ENCODE assay signal across 11 cellular contexts in the genomic region with DNA sequence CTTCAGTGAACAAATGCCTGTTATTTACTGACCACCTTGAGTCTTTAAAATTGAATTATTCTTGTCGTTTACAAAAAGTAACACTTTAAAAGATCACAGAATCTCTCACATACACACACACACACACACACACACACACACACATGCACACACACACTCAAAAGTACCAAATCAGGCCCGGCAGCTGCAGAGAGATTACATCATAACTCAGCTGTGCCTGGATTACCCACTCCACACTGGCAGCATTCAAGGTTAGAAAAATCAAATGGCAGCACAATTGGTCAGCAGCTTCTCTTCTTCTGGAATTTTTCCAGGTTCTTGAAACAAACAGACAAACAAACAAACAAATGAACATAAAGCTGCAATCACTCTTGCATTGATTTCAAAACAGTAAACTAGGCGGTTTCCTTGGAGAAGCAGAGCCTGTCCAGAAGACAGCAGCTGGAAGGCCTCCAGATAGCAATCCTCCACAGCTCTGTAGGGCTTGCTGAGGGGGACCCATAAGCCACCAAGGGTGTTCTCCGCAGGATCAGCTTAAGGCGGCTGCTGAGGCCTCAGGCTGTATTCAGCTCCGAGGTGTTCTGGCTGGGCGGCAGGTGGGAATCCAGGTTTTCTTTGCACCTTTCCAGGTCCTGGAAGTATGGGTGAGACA. TPM values are rescaled to one million over a fixed set of nuclear protein-coding genes. Genes with fewer than 3 reads are reported as not detected.
DNase-seq lines count a peak whose midpoint lies in the region; ATAC-seq and TF ChIP-seq lines count a peak whose summit lies in the region.
"Had no signal": no experiment of that assay in that cellular context is flagged by ENCODE, and none has a peak within 500 bp of the region (broad histone marks: within the 10 kb centered on the region; RNA-seq: fewer than 3 reads in every experiment).

No MANE protein-coding gene starts in this region.

- intact Hi-C loops in activated CD4-positive, alpha-beta memory T cell treated with anti-CD3 and anti-CD28 coated beads for 36 hours (cut with micrococcal nuclease): no loop called here
- intact Hi-C loops in head of caudate nucleus (cut with DNase I): no loop called here

- no peak for TF ChIP-seq CTCF in osteocyte (IDR thresholded peaks at IDR 0.05)

- CTCF ChIA-PET in activated CD8-positive, alpha-beta memory T cell treated with anti-CD3 and anti-CD28 coated beads, Interleukin-2, amount 10 ng/mL, durations not matched to agents 7 days and 5 days (lab: Charles Lee): interaction anchor here (0.8 to 1.8 kb wide), 5 partner anchors 12 to 217 kb away, joined by 3 to 5 read pairs (median 3); no protein-coding TSS in a partner anchor
- CTCF ChIA-PET in activated CD4-positive, alpha-beta memory T cell treated with anti-CD3 and anti-CD28 coated beads for 36 hours (lab: Charles Lee): no interaction called here

- POLR2A ChIA-PET in activated CD4-positive, alpha-beta memory T cell treated with anti-CD3 and anti-CD28 coated beads for 36 hours (lab: Charles Lee): no interaction called here

- H3K27ac Mint-ChIP-seq in activated CD8-positive, alpha-beta memory T cell treated with anti-CD3 and anti-CD28 coated beads, Interleukin-2, amount 10 ng/mL, durations not matched to agents 7 days and 5 days: peak overlapping the region; percentile 59
- peak overlapping the region; percentile 39 for H3K27ac Mint-ChIP-seq in activated CD4-positive, alpha-beta memory T cell treated with anti-CD3 and anti-CD28 coated beads for 36 hours
- no peak overlapping the region for H3K27ac Mint-ChIP-seq in osteocyte (ENCODE audit: unreplicated experiment)

- DNase-seq in activated CD8-positive, alpha-beta memory T cell treated with anti-CD3 and anti-CD28 coated beads, Interleukin-2, amount 10 ng/mL, durations not matched to agents 7 days and 5 days: no peak
- DNase-seq in activated CD8-positive, alpha-beta memory T cell treated with anti-CD3 and anti-CD28 coated beads, Interleukin-2, amount 50 U/mL, for 48 hours: no peak
- DNase-seq in activated CD4-positive, alpha-beta memory T cell treated with anti-CD3 and anti-CD28 coated beads for 36 hours: no peak
- peak; percentile 21 to 90 (median 74) for DNase-seq in head of caudate nucleus
- peak; percentile 58 for DNase-seq in skeletal muscle cell (ENCODE audit: low read depth)
- no peak for DNase-seq in NOMO-1 (lab: John Stamatoyannopoulos, UW; ENCODE audit: unreplicated experiment in 2 of 2)
- no peak for DNase-seq in osteocyte (ENCODE audit: extremely low spot score, unreplicated experiment)
- DNase-seq: NCI-H524 treated with DMSO at 0.1 percent for 48 hours had no signal

- no peaks in the 10 kb centered on the region for H3K27me3 Mint-ChIP-seq in activated CD8-positive, alpha-beta memory T cell treated with anti-CD3 and anti-CD28 coated beads, Interleukin-2, amount 10 ng/mL, durations not matched to agents 7 days and 5 days
- H3K27me3 Mint-ChIP-seq in activated CD4-positive, alpha-beta memory T cell treated with anti-CD3 and anti-CD28 coated beads for 36 hours: no peaks in the 10 kb centered on the region
- no peaks in the 10 kb centered on the region for H3K27me3 Mint-ChIP-seq in osteocyte (ENCODE audit: unreplicated experiment)
- H3K27me3 Mint-ChIP-seq: stimulated activated naive CD8-positive, alpha-beta T cell treated with anti-CD3 and anti-CD28 coated beads, Interleukin-15, Interleukin-2, amounts not matched to agents 100 ng/mL and 50 ng/mL, for 24 hours had no signal

- H3K9me3 Mint-ChIP-seq in activated CD8-positive, alpha-beta memory T cell treated with anti-CD3 and anti-CD28 coated beads, Interleukin-2, amount 10 ng/mL, durations not matched to agents 7 days and 5 days (ENCODE audit: low read depth): no peaks in the 10 kb centered on the region
- no peaks in the 10 kb centered on the region for H3K9me3 Mint-ChIP-seq in activated CD4-positive, alpha-beta memory T cell treated with anti-CD3 and anti-CD28 coated beads for 36 hours
- H3K9me3 Mint-ChIP-seq in osteocyte (ENCODE audit: unreplicated experiment): no peaks in the 10 kb centered on the region
- H3K9me3 Mint-ChIP-seq: stimulated activated naive CD8-positive, alpha-beta T cell treated with anti-CD3 and anti-CD28 coated beads, Interleukin-15, Interleukin-2, amounts not matched to agents 100 ng/mL and 50 ng/mL, for 24 hours had no signal

- H3K36me3 Mint-ChIP-seq in activated CD8-positive, alpha-beta memory T cell treated with anti-CD3 and anti-CD28 coated beads, Interleukin-2, amount 10 ng/mL, durations not matched to agents 7 days and 5 days: peaks cover 40% of the 10 kb centered on the region
- H3K36me3 Mint-ChIP-seq in activated CD4-positive, alpha-beta memory T cell treated with anti-CD3 and anti-CD28 coated beads for 36 hours: peaks cover 51% of the 10 kb centered on the region
- H3K36me3 Mint-ChIP-seq in osteocyte (ENCODE audit: unreplicated experiment): peaks cover 30% of the 10 kb centered on the region

- ATAC-seq in activated CD8-positive, alpha-beta memory T cell treated with anti-CD3 and anti-CD28 coated beads, Interleukin-2, amount 10 ng/mL, durations not matched to agents 7 days and 5 days: no peak
- ATAC-seq in GM19351 (IDR thresholded peaks at IDR 0.05; ENCODE audit: unreplicated experiment): no peak

- H3K4me3 Mint-ChIP-seq in activated CD8-positive, alpha-beta memory T cell treated with anti-CD3 and anti-CD28 coated beads, Interleukin-2, amount 10 ng/mL, durations not matched to agents 7 days and 5 days: no peak overlapping the region
- H3K4me3 Mint-ChIP-seq in activated CD4-positive, alpha-beta memory T cell treated with anti-CD3 and anti-CD28 coated beads for 36 hours: no peak overlapping the region
- H3K4me3 Mint-ChIP-seq in osteocyte (ENCODE audit: unreplicated experiment): no peak overlapping the region
- H3K4me3 Mint-ChIP-seq: stimulated activated naive CD8-positive, alpha-beta T cell treated with anti-CD3 and anti-CD28 coated beads, Interleukin-15, Interleukin-2, amounts not matched to agents 100 ng/mL and 50 ng/mL, for 24 hours had no signal

- H3K4me3 ChIP-seq in skeletal muscle cell (ENCODE audit: low read depth, low read length): no peak overlapping the region
- H3K4me3 ChIP-seq: BLaER1 treated with 17β-estradiol and CSF1 and Interleukin-3, amounts not matched to agents 10 nM and 100 nM had no signal

- peaks cover 48% of the 10 kb centered on the region for H3K4me1 Mint-ChIP-seq in activated CD8-positive, alpha-beta memory T cell treated with anti-CD3 and anti-CD28 coated beads, Interleukin-2, amount 10 ng/mL, durations not matched to agents 7 days and 5 days
- H3K4me1 Mint-ChIP-seq in activated CD4-positive, alpha-beta memory T cell treated with anti-CD3 and anti-CD28 coated beads for 36 hours (ENCODE audit: low read depth): peaks cover 35% of the 10 kb centered on the region
- H3K4me1 Mint-ChIP-seq in osteocyte (ENCODE audit: unreplicated experiment): peaks cover 42% of the 10 kb centered on the region

RNA-seq across cellular contexts. Expression of a gene that starts 24.5 kb away (rescaled TPM):
- total RNA-seq in activated CD8-positive, alpha-beta memory T cell treated with anti-CD3 and anti-CD28 coated beads, Interleukin-2, amount 10 ng/mL, durations not matched to agents 7 days and 5 days: 10 to 100 TPM; 30.8 to 35.9 TPM
- total RNA-seq in activated CD4-positive, alpha-beta memory T cell treated with anti-CD3 and anti-CD28 coated beads for 36 hours: 10 to 100 TPM; 21.7 to 25.5 TPM
- total RNA-seq in osteocyte: 22.3 TPM in 2 replicates

Comparison
In these comparisons a context has a peak if more than half of its experiments do, and no peak if none do; other contexts are left out.
1. DNase-seq: peak in head of caudate nucleus (42 of 42) and skeletal muscle cell (single experiment); none in activated CD8-positive, alpha-beta memory T cell treated with anti-CD3 and anti-CD28 coated beads, Interleukin-2, amount 10 ng/mL, durations not matched to agents 7 days and 5 days (single experiment), activated CD8-positive, alpha-beta memory T cell treated with anti-CD3 and anti-CD28 coated beads, Interleukin-2, amount 50 U/mL, for 48 hours (single experiment), activated CD4-positive, alpha-beta memory T cell treated with anti-CD3 and anti-CD28 coated beads for 36 hours (single experiment), NOMO-1 (0 of 2) and osteocyte (single experiment).